Comparison of ENCODE assay signal across 22 cellular contexts in genomic region chr2:113131343-113131933, GRCh38. TPM values are rescaled to one million over a fixed set of nuclear protein-coding genes. Genes with fewer than 3 reads are reported as not detected.
"Had no signal": no experiment of that assay in that cellular context is flagged by ENCODE, and none has a peak within 500 bp of the region (broad histone marks: within the 10 kb centered on the region; RNA-seq: fewer than 3 reads in every experiment).

No MANE protein-coding gene starts in this region.

- H3K27me3 ChIP-seq: heart left ventricle, uterus had no signal

- ATAC-seq: heart left ventricle; left lobe of liver; naive thymus-derived CD4-positive, alpha-beta T cell had no signal

- H3K4me3 Mint-ChIP-seq: endodermal cell; naive thymus-derived CD4-positive, alpha-beta T cell; nephron progenitor cell had no signal

- H3K36me3 Mint-ChIP-seq: naive thymus-derived CD4-positive, alpha-beta T cell had no signal

- H3K4me1 Mint-ChIP-seq: endodermal cell, nephron progenitor cell had no signal

- H3K4me3 ChIP-seq: heart left ventricle, uterus had no signal

- H3K36me3 ChIP-seq: uterus had no signal

- H3K9me3 Mint-ChIP-seq: endodermal cell, nephron progenitor cell had no signal

- H3K4me1 ChIP-seq: uterus had no signal

- H3K9me3 ChIP-seq: heart left ventricle, uterus had no signal

- DNase-seq: dermis blood vessel endothelial cell; effector CD4-positive, alpha-beta T cell; endodermal cell; erythroblast; heart left ventricle; hippocampal formation; mammary epithelial cell; naive thymus-derived CD4-positive, alpha-beta T cell; nephron progenitor cell; posterior cingulate gyrus; small intestine; stimulated activated CD4-positive, alpha-beta T cell treated with anti-CD3 and anti-CD28 coated beads, Interleukin-12 subunit alpha, Interleukin-12 subunit beta, amount 100 ng/mL, for 4 hours; stimulated activated naive CD4-positive, alpha-beta T cell; trophoblast cell; uterus had no signal

- H3K27ac ChIP-seq: heart left ventricle, uterus had no signal

- H3K27ac Mint-ChIP-seq: endodermal cell, nephron progenitor cell had no signal

- H3K27me3 Mint-ChIP-seq: naive thymus-derived CD4-positive, alpha-beta T cell had no signal

- FAIRE-seq: endothelial cell of umbilical vein, frontal cortex, islet of Langerhans, small intestine had no signal

RNA-seq across cellular contexts. Expression of gene IL1RN, which starts 4.0 kb away (rescaled TPM):
- total RNA-seq: endodermal cell, endothelial cell of umbilical vein, frontal cortex, glomerular endothelial cell, osteoblast, pulmonary artery endothelial cell had no signal
- polyA plus RNA-seq: endothelial cell of umbilical vein; naive thymus-derived CD4-positive, alpha-beta T cell had no signal
